Comparison of ENCODE assay signal across 11 cellular contexts in the genomic region with DNA sequence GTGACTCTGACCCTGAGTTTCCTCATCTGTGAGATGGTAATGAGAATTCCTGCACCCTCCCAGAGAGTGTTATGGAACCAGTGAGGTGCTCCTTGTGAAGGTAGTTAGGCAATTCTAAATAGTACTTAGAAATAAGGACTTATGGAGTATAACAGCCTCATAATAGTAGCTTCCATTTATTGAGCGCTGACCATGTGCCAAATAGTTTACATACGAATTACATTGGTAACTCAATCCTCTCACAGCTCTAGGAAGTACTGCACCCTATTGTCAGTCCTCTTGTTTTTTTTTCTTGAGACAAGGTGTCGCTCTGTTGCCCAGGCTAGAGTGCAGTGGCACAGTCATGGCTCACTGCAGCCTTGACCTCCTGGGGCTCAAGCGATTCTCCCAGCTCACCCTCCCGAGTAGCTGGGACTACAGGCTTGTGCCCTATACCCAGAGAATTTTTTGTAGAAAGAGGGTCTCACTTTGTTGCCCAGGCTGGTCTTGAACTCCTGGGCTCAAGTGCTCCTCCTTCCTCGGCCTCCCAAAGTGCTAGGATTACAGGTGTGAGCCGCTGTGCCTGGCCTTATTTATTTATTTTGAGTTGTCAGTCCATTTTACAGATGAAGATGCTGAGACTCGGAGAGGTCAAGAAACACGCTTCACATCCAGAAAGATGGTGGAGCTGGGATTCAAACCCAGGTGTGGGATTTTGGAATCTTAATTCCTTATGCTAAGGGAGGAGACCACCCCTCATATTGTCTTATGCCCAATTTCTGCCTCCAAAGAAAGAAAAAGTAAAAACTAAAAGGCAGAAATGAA. TPM values are rescaled to one million over a fixed set of nuclear protein-coding genes. Genes with fewer than 3 reads are reported as not detected.
DNase-seq lines count a peak whose midpoint lies in the region; FAIRE-seq and TF ChIP-seq lines count a peak whose summit lies in the region.
"Had no signal": no experiment of that assay in that cellular context is flagged by ENCODE, and none has a peak within 500 bp of the region (broad histone marks: within the 10 kb centered on the region; RNA-seq: fewer than 3 reads in every experiment).

No MANE protein-coding gene starts in this region.

- DNase-seq in DMS153 (lab: John Stamatoyannopoulos, UW) (peak; percentile 51), NCI-H2107 treated with DMSO at 0.1 percent for 48 hours (lab: John Stamatoyannopoulos, UW; ENCODE audit: unreplicated experiment) (peak; percentile 85), epithelial cell of prostate (ENCODE audit: low read depth, low spot score) (no peak), prostate gland (ENCODE audit: low spot score) (no peak), RKO (ENCODE audit: low spot score) (no peak), AML-193 (lab: John Stamatoyannopoulos, UW) (no peak), H54 (ENCODE audit: insufficient read length, low spot score) (no peak)
- no peak for DNase-seq in activated naive CD4-positive, alpha-beta T cell (lab: John Stamatoyannopoulos, UW)

- no peak for FAIRE-seq in H54 (lab: Jason Lieb, UNC)
- FAIRE-seq: GM12892 had no signal

- no peak for TF ChIP-seq CTCF in prostate gland (IDR thresholded peaks at IDR 0.05)

- peak; percentile 35 for TF ChIP-seq POLR2A in prostate gland (IDR thresholded peaks at IDR 0.05)
- TF ChIP-seq POLR2A in H54 (IDR thresholded peaks at IDR 0.05; ENCODE audit: low read depth, low read length) = no peak

- intact Hi-C loops in prostate gland (cut with DNase I) = no loop called here

- peak overlapping the region in 1 of 2 donors; percentile 29 for H3K4me3 ChIP-seq in prostate gland

- H3K27ac ChIP-seq in epithelial cell of prostate = peak overlapping the region; percentile 99
- peak overlapping the region; percentile 83 to 88 for H3K27ac ChIP-seq in prostate gland
- H3K27ac ChIP-seq: KMS-11 had no signal

- H3K36me3 ChIP-seq in prostate gland = no peaks in the 10 kb centered on the region

- H3K27me3 ChIP-seq in prostate gland (replicated peaks; ENCODE audit: insufficient read depth) = no peaks in the 10 kb centered on the region

- no peaks in the 10 kb centered on the region for H3K9me3 ChIP-seq in prostate gland

- H3K4me1 ChIP-seq in prostate gland (replicated peaks) = no peaks in the 10 kb centered on the region

- WGBS in prostate gland = 47% methylated on average over 9 of the region's 9 CpGs

RNA-seq across cellular contexts. Expression of a gene that starts 2.9 kb away (rescaled TPM):
- total RNA-seq in prostate gland = 10 to 100 TPM; 51.3 to 56.1 TPM
- total RNA-seq: progenitor cell of endocrine pancreas had no signal

RNA-seq across cellular contexts. Expression of a gene that starts 55.2 kb away (rescaled TPM):
- 100 to 1,000 TPM; 132 to 154 TPM for total RNA-seq in prostate gland

Comparison
In these comparisons a context has a peak if more than half of its experiments do, and no peak if none do; other contexts are left out.
1. DNase-seq: peak in DMS153 (single experiment) and NCI-H2107 treated with DMSO at 0.1 percent for 48 hours (single experiment); none in epithelial cell of prostate (single experiment), prostate gland (single experiment), RKO (single experiment), AML-193 (0 of 2), H54 (single experiment) and activated naive CD4-positive, alpha-beta T cell (0 of 4).